ENCODE assay signal across 1 cellular context in genomic region chr4:141660880-141661279, GRCh38.
TF ChIP-seq lines count a peak whose summit lies in the region.

No MANE protein-coding gene starts in this region.

TF ChIP-seq in HepG2, 621 proteins besides CTCF, POLR2A, EP300 and RAD21 (continued from another document):
- TF ChIP-seq TFDP1 (CRISPR knock-in tag; IDR thresholded peaks at IDR 0.05; ENCODE audit: borderline replicate concordance) (no peak), NFIC (IDR thresholded peaks at IDR 0.05; ENCODE audit: low read length) (no peak), ZNF557 (CRISPR knock-in tag; IDR thresholded peaks at IDR 0.05) (no peak), ZFP36L2 (CRISPR knock-in tag; IDR thresholded peaks at IDR 0.05) (no peak), ZNF639 (CRISPR knock-in tag; conservative IDR thresholded peaks at IDR 0.05) (no peak), ZFP37 (CRISPR knock-in tag; IDR thresholded peaks at IDR 0.05; ENCODE audit: borderline replicate concordance) (no peak), AHR (CRISPR knock-in tag; IDR thresholded peaks at IDR 0.05) (no peak), ZNF335 (CRISPR knock-in tag; IDR thresholded peaks at IDR 0.05) (no peak), HNF4A (CRISPR knock-in tag; IDR thresholded peaks at IDR 0.05) (no peak), POGZ (CRISPR knock-in tag; IDR thresholded peaks at IDR 0.05) (no peak)
